Comparison of ENCODE assay signal across 13 cellular contexts in genomic region chr19:15479391-15480345, GRCh38. TPM values are rescaled to one million over a fixed set of nuclear protein-coding genes. Genes with fewer than 3 reads are reported as not detected.
DNase-seq lines count a peak whose midpoint lies in the region; ATAC-seq and TF ChIP-seq lines count a peak whose summit lies in the region.
"Had no signal": no experiment of that assay in that cellular context is flagged by ENCODE, and none has a peak within 500 bp of the region (broad histone marks: within the 10 kb centered on the region; RNA-seq: fewer than 3 reads in every experiment).

A gene with protein sequence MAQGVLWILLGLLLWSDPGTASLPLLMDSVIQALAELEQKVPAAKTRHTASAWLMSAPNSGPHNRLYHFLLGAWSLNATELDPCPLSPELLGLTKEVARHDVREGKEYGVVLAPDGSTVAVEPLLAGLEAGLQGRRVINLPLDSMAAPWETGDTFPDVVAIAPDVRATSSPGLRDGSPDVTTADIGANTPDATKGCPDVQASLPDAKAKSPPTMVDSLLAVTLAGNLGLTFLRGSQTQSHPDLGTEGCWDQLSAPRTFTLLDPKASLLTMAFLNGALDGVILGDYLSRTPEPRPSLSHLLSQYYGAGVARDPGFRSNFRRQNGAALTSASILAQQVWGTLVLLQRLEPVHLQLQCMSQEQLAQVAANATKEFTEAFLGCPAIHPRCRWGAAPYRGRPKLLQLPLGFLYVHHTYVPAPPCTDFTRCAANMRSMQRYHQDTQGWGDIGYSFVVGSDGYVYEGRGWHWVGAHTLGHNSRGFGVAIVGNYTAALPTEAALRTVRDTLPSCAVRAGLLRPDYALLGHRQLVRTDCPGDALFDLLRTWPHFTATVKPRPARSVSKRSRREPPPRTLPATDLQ (minus strand): TSS chr19:15479501. CDS start chr19:15479371, 130 bp downstream.

- no peak within 1 kb of the TSS for H3K4me2 ChIP-seq in SK-N-SH

- peaks cover 31% of the 10 kb centered on the region for H3K4me1 Mint-ChIP-seq in activated T-cell treated with anti-CD3 and anti-CD28 coated beads, Interleukin-2, amount 50 U/mL, for 24 hours (ENCODE audit: low read depth)

- CTCF ChIA-PET in SK-N-SH (lab: Yijun Ruan, JAX) = no interaction called here

- no peaks in the 10 kb centered on the region for H3K4me1 ChIP-seq in SK-N-SH (ENCODE audit: control insufficient read depth in 1 of 2, insufficient read depth in 2 of 2, low read depth in 1 of 2, low read length in 1 of 2)
- no peaks in the 10 kb centered on the region for H3K4me1 ChIP-seq in right cardiac atrium (ENCODE audit: control insufficient read depth, insufficient read depth, low read length)
- H3K4me1 ChIP-seq in upper lobe of left lung = no peaks in the 10 kb centered on the region

- no peak for DNase-seq in activated T-cell treated with anti-CD3 and anti-CD28 coated beads, Interleukin-2, amount 50 U/mL, for 24 hours
- DNase-seq in activated T-cell treated with anti-CD3 and anti-CD28 coated beads, Interleukin-2, amount 50 U/mL, for 1 hour = no peak
- DNase-seq in SK-N-SH = peak; percentile 17
- DNase-seq in right cardiac atrium = peak; percentile 29 to 70 (median 61)
- DNase-seq in upper lobe of left lung = peak in 1 of 2 donors; percentile 78
- DNase-seq: NCI-H2107, ovary had no signal

- H3K36me3 ChIP-seq in SK-N-SH (replicated peaks in 1 of 2; ENCODE audit: control insufficient read depth in 1 of 2, insufficient read depth in 2 of 2, low read length in 1 of 2) = no peaks in the 10 kb centered on the region
- no peaks in the 10 kb centered on the region for H3K36me3 ChIP-seq in upper lobe of left lung
- H3K36me3 ChIP-seq: ovary had no signal

- TF ChIP-seq EP300 in SK-N-SH (IDR thresholded peaks at IDR 0.05; ENCODE audit: borderline replicate concordance in 1 of 2, low read depth in 1 of 2, low read length in 1 of 2) (no peak), upper lobe of left lung (IDR thresholded peaks at IDR 0.05) (no peak)

- H3K9me2 ChIP-seq in SK-N-SH = no peaks in the 10 kb centered on the region

- H3K27ac Mint-ChIP-seq in activated T-cell treated with anti-CD3 and anti-CD28 coated beads, Interleukin-2, amount 50 U/mL, for 24 hours = peak within 1 kb of the TSS; percentile 50
- H3K27ac Mint-ChIP-seq: stimulated activated naive CD8-positive, alpha-beta T cell treated with anti-CD3 and anti-CD28 coated beads, Interleukin-15, Interleukin-2, amounts not matched to agents 100 ng/mL and 50 ng/mL, for 24 hours had no signal

- H3K27ac ChIP-seq in SK-N-SH (ENCODE audit: low read depth in 2 of 2, low read length in 1 of 2) (no peak within 1 kb of the TSS), right cardiac atrium (ENCODE audit: low read length) (no peak within 1 kb of the TSS), upper lobe of left lung (peak within 1 kb of the TSS in 1 of 4 donors; percentile 16)
- H3K27ac ChIP-seq: ovary had no signal

- no peaks in the 10 kb centered on the region for H3K36me3 Mint-ChIP-seq in activated T-cell treated with anti-CD3 and anti-CD28 coated beads, Interleukin-2, amount 50 U/mL, for 24 hours (ENCODE audit: low read depth)

- ATAC-seq in right cardiac atrium (peak; percentile 61 to 70), upper lobe of left lung (ENCODE audit: low FRiP score in 2 of 2) (peak; percentile 63 to 75), GM19455 (IDR thresholded peaks at IDR 0.05; ENCODE audit: unreplicated experiment) (no peak), GM18861 (IDR thresholded peaks at IDR 0.05; ENCODE audit: unreplicated experiment) (no peak), GM18867 (IDR thresholded peaks at IDR 0.05; ENCODE audit: unreplicated experiment) (no peak)

- no peaks in the 10 kb centered on the region for H3K79me2 ChIP-seq in SK-N-SH (ENCODE audit: insufficient read depth)

- intact Hi-C loops in right cardiac atrium (cut with DNase I) = loop anchor here in 1 of 4 donors (10.0 kb wide), 1 partner anchor 45 kb away; no protein-coding TSS in a partner anchor

- H4K20me1 ChIP-seq in SK-N-SH (ENCODE audit: insufficient read depth) = no peaks in the 10 kb centered on the region

- H3K4me3 ChIP-seq in SK-N-SH (ENCODE audit: low read depth in 2 of 2, low read length in 1 of 2) = no peak within 1 kb of the TSS
- no peak within 1 kb of the TSS for H3K4me3 ChIP-seq in right cardiac atrium (ENCODE audit: low read length)
- no peak within 1 kb of the TSS for H3K4me3 ChIP-seq in upper lobe of left lung
- H3K4me3 ChIP-seq: ovary had no signal

- POLR2A ChIA-PET in SK-N-SH (lab: Yijun Ruan, JAX) = no interaction called here

- no peaks in the 10 kb centered on the region for H3K9me3 Mint-ChIP-seq in activated T-cell treated with anti-CD3 and anti-CD28 coated beads, Interleukin-2, amount 50 U/mL, for 24 hours
- H3K9me3 Mint-ChIP-seq: stimulated activated naive CD8-positive, alpha-beta T cell treated with anti-CD3 and anti-CD28 coated beads, Interleukin-15, Interleukin-2, amounts not matched to agents 100 ng/mL and 50 ng/mL, for 24 hours had no signal

- peak; percentile 10; the same call in 1 of the 2 replicates for TF ChIP-seq RAD21 in SK-N-SH (IDR thresholded peaks at IDR 0.05; ENCODE audit: low read length)

- H3K9me3 ChIP-seq in SK-N-SH (no peaks in the 10 kb centered on the region), right cardiac atrium (ENCODE audit: control insufficient read depth, low read length) (no peaks in the 10 kb centered on the region), upper lobe of left lung (no peaks in the 10 kb centered on the region)
- H3K9me3 ChIP-seq: ovary had no signal

- H2AFZ ChIP-seq in SK-N-SH (ENCODE audit: low read depth) = no peak within 1 kb of the TSS

- H3K27me3 ChIP-seq in SK-N-SH (ENCODE audit: insufficient read depth) = peaks cover 6% of the 10 kb centered on the region; the same call in 1 of the 2 replicates
- H3K27me3 ChIP-seq in right cardiac atrium (ENCODE audit: control insufficient read depth, insufficient read depth) = no peaks in the 10 kb centered on the region
- no peaks in the 10 kb centered on the region for H3K27me3 ChIP-seq in upper lobe of left lung
- H3K27me3 ChIP-seq: ovary had no signal

- no peaks in the 10 kb centered on the region for H3F3A ChIP-seq in SK-N-SH (replicated peaks; ENCODE audit: insufficient read depth)

- no peak for TF ChIP-seq POLR2A in upper lobe of left lung (IDR thresholded peaks at IDR 0.05)

- H3K27me3 Mint-ChIP-seq in activated T-cell treated with anti-CD3 and anti-CD28 coated beads, Interleukin-2, amount 50 U/mL, for 24 hours = no peaks in the 10 kb centered on the region
- H3K27me3 Mint-ChIP-seq: stimulated activated naive CD8-positive, alpha-beta T cell treated with anti-CD3 and anti-CD28 coated beads, Interleukin-15, Interleukin-2, amounts not matched to agents 100 ng/mL and 50 ng/mL, for 24 hours had no signal

- no peak within 1 kb of the TSS for H3K4me3 Mint-ChIP-seq in activated T-cell treated with anti-CD3 and anti-CD28 coated beads, Interleukin-2, amount 50 U/mL, for 24 hours
- H3K4me3 Mint-ChIP-seq: stimulated activated naive CD8-positive, alpha-beta T cell treated with anti-CD3 and anti-CD28 coated beads, Interleukin-15, Interleukin-2, amounts not matched to agents 100 ng/mL and 50 ng/mL, for 24 hours had no signal

- 25% methylated on average over 12 of the region's 16 CpGs for WGBS in SK-N-SH (ENCODE audit: low lambda C conversion rate)
- WGBS in right cardiac atrium = 54% methylated on average over 16 of the region's 16 CpGs
- 56 to 65% methylated on average over 4 to 16 of the region's 16 CpGs for WGBS in upper lobe of left lung, 2 donors

- H3K9ac ChIP-seq in SK-N-SH = no peak within 1 kb of the TSS

- no peak; the same call in 1 of the 2 replicates for TF ChIP-seq CTCF in SK-N-SH (IDR thresholded peaks at IDR 0.05)
- TF ChIP-seq CTCF in upper lobe of left lung (IDR thresholded peaks at IDR 0.05) = peak in 5 of 6 experiments; percentile 6 to 47 (median 29)

TF ChIP-seq in SK-N-SH, 30 proteins besides CTCF, POLR2A, EP300 and RAD21:
- TF ChIP-seq POLR2AphosphoS5 (IDR thresholded peaks at IDR 0.05; ENCODE audit: low read depth, low read length) = no peak
- TF ChIP-seq, protein P1, sequence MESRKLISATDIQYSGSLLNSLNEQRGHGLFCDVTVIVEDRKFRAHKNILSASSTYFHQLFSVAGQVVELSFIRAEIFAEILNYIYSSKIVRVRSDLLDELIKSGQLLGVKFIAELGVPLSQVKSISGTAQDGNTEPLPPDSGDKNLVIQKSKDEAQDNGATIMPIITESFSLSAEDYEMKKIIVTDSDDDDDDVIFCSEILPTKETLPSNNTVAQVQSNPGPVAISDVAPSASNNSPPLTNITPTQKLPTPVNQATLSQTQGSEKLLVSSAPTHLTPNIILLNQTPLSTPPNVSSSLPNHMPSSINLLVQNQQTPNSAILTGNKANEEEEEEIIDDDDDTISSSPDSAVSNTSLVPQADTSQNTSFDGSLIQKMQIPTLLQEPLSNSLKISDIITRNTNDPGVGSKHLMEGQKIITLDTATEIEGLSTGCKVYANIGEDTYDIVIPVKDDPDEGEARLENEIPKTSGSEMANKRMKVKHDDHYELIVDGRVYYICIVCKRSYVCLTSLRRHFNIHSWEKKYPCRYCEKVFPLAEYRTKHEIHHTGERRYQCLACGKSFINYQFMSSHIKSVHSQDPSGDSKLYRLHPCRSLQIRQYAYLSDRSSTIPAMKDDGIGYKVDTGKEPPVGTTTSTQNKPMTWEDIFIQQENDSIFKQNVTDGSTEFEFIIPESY (IDR thresholded peaks at IDR 0.05; ENCODE audit: borderline replicate concordance, low read depth) = no peak
- no peak for TF ChIP-seq MAX (IDR thresholded peaks at IDR 0.05; ENCODE audit: low read depth)

RNA-seq across cellular contexts. Expression of the gene that starts here (rescaled TPM):
- polyA plus RNA-seq in SK-N-SH (2012; rRNA removed) = not detected in 2 replicates
- not detected in 2 replicates for polyA plus RNA-seq in SK-N-SH (2012; cell fraction: cytosol; rRNA removed)
- polyA plus RNA-seq in SK-N-SH (2012; cell fraction: nucleus; rRNA removed) = not detected in 2 replicates
- not detected for total RNA-seq in right cardiac atrium
- polyA plus RNA-seq in right cardiac atrium = not detected
- total RNA-seq in upper lobe of left lung = not detected
- total RNA-seq: fibroblast of lung, H4 had no signal
- polyA plus RNA-seq: fibroblast of lung, ovary had no signal

Comparison
In these comparisons a context has a peak if more than half of its experiments do, and no peak if none do; other contexts are left out.
1. Peak in DNase-seq in SK-N-SH; RNA of the gene not detected or under 1 TPM.
2. Peak in DNase-seq and ATAC-seq in right cardiac atrium; RNA of the gene not detected or under 1 TPM.
3. Peak in ATAC-seq in upper lobe of left lung; RNA of the gene not detected or under 1 TPM.